In genomic region chr19:12884926-12885748, GRCh38 we compare ENCODE assay signal across 1 cellular context.
TF ChIP-seq lines count a peak whose summit lies in the region.

No MANE protein-coding gene starts in this region.

TF ChIP-seq in K562, 482 proteins besides CTCF, POLR2A, EP300 and RAD21 (continued from another document):
- TF ChIP-seq BCLAF1 (IDR thresholded peaks at IDR 0.05; ENCODE audit: borderline replicate concordance in 1 of 2, control insufficient read depth in 1 of 2, low read depth in 2 of 2, low read length in 1 of 2), result 0 out of 4 replicates have a peak, but pooled peaks of 1 of the 2 experiments have one; percentile 55
- peak; percentile 80; the same call in 1 of the 2 replicates for TF ChIP-seq E2F4 (CRISPR knock-in tag; IDR thresholded peaks at IDR 0.05; ENCODE audit: low read depth)
- TF ChIP-seq ZNF778 (CRISPR knock-in tag; IDR thresholded peaks at IDR 0.05), result no peak
- peak; percentile 98 for TF ChIP-seq ZEB2 (IDR thresholded peaks at IDR 0.05)
- TF ChIP-seq RUNX1 (IDR thresholded peaks at IDR 0.05; ENCODE audit: low read depth), result peak; percentile 76; the same call in 1 of the 2 replicates
- no peak for TF ChIP-seq ZNF584 (CRISPR knock-in tag; IDR thresholded peaks at IDR 0.05; ENCODE audit: low read depth)
- TF ChIP-seq MTA1 (IDR thresholded peaks at IDR 0.05; ENCODE audit: borderline replicate concordance), result peak; percentile 57; the same call in 1 of the 2 replicates
- TF ChIP-seq ARID4B (CRISPR knock-in tag; IDR thresholded peaks at IDR 0.05), result peak; percentile 80
- TF ChIP-seq ZNF830 (CRISPR knock-in tag; IDR thresholded peaks at IDR 0.05), result no peak
- TF ChIP-seq ZBTB17 (CRISPR knock-in tag; IDR thresholded peaks at IDR 0.05), result peak; percentile 53; the same call in 1 of the 2 replicates
- TF ChIP-seq ATF1 (CRISPR knock-in tag; IDR thresholded peaks at IDR 0.05), result no peak
- peak; percentile 65; the same call in 1 of the 2 replicates for TF ChIP-seq ATF1 (tag; IDR thresholded peaks at IDR 0.05)
- peak; percentile 80 for TF ChIP-seq ZNF197 (CRISPR knock-in tag; IDR thresholded peaks at IDR 0.05; ENCODE audit: low read depth)
- TF ChIP-seq, protein P1, sequence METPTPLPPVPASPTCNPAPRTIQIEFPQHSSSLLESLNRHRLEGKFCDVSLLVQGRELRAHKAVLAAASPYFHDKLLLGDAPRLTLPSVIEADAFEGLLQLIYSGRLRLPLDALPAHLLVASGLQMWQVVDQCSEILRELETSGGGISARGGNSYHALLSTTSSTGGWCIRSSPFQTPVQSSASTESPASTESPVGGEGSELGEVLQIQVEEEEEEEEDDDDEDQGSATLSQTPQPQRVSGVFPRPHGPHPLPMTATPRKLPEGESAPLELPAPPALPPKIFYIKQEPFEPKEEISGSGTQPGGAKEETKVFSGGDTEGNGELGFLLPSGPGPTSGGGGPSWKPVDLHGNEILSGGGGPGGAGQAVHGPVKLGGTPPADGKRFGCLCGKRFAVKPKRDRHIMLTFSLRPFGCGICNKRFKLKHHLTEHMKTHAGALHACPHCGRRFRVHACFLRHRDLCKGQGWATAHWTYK (CRISPR knock-in tag; IDR thresholded peaks at IDR 0.05), result peak; percentile 70
- no peak for TF ChIP-seq CHD2 (IDR thresholded peaks at IDR 0.05; ENCODE audit: low read depth, low read length)
- TF ChIP-seq ZBTB1 (CRISPR knock-in tag; IDR thresholded peaks at IDR 0.05; ENCODE audit: borderline replicate concordance, low read depth), result no peak; the same call in 1 of the 2 replicates
- TF ChIP-seq NFE2 (IDR thresholded peaks at IDR 0.05; ENCODE audit: low read depth), result peak; percentile 81
